Comparison of ENCODE assay signal across 26 cellular contexts in genomic region chrX:24283122-24283789, GRCh38. TPM values are rescaled to one million over a fixed set of nuclear protein-coding genes. Genes with fewer than 3 reads are reported as not detected.
DNase-seq lines count a peak whose midpoint lies in the region; ATAC-seq and TF ChIP-seq lines count a peak whose summit lies in the region.
"Had no signal": no experiment of that assay in that cellular context is flagged by ENCODE, and none has a peak within 500 bp of the region (broad histone marks: within the 10 kb centered on the region; RNA-seq: fewer than 3 reads in every experiment).

No MANE protein-coding gene starts in this region.

- DNase-seq in left ventricle myocardium superior, result no peak
- DNase-seq in heart right ventricle, result no peak
- peak; percentile 70 for DNase-seq in fibroblast of peridontal ligament (ENCODE audit: extremely low read depth)
- DNase-seq in head of caudate nucleus, result no peak
- DNase-seq in central memory CD4-positive, alpha-beta T cell, result no peak
- DNase-seq: activated CD4-positive, CD25-positive, alpha-beta regulatory T cell treated with anti-CD3 and anti-CD28 coated beads, Interleukin-2, amount 50 U/mL, for 72 hours; activated gamma-delta T cell treated with Interleukin-2 at 50 U/mL for 16 hours; effector CD8-positive, alpha-beta T cell; erythroblast; GDM1; Karpas-422; kidney; mammary epithelial cell; NCI-H510A treated with DMSO at 0.1 percent for 48 hours; NK-92 treated with Interleukin-12 subunit alpha and Interleukin-12 subunit beta, amount 100 ng/mL, for 24 hours; nucleus accumbens; retina; stimulated activated CD4-positive, alpha-beta T cell treated with anti-CD3 and anti-CD28 coated beads, Interleukin-4, amount 100 ng/mL, for 24 hours; stimulated activated naive B cell treated with anti-CD40 and anti-IgM and Interleukin-4, amounts not matched to agents 10 μg/mL and 1 μg/mL and 100 μg/mL, for 72 hours; T-helper 1 cell had no signal

- no peaks in the 10 kb centered on the region for H3K9me3 ChIP-seq in heart right ventricle

- intact Hi-C loops in left ventricle myocardium superior (cut with micrococcal nuclease) (no loop called here), heart right ventricle (cut with DNase I) (no loop called here), head of caudate nucleus (cut with DNase I) (no loop called here)

- no peak overlapping the region for H3K27ac ChIP-seq in heart right ventricle
- H3K27ac ChIP-seq in rectal smooth muscle tissue (ENCODE audit: low read depth, low read length), result peak overlapping the region; percentile 85

- no peak overlapping the region for H3K4me3 ChIP-seq in heart right ventricle
- H3K4me3 ChIP-seq in rectal smooth muscle tissue (ENCODE audit: low read length), result no peak overlapping the region

- WGBS in heart right ventricle, 2 donors, result 55 to 58% methylated on average over 2 of the region's 2 CpGs

- no peak for TF ChIP-seq CTCF in heart right ventricle (IDR thresholded peaks at IDR 0.05)

- H3K27me3 ChIP-seq in heart right ventricle (peaks cover 0 to 90% (median 0%) of the 10 kb centered on the region in 7 donors), rectal smooth muscle tissue (ENCODE audit: control insufficient read depth, insufficient read depth, low read length) (peaks cover 5% of the 10 kb centered on the region)

- H3K9ac ChIP-seq in rectal smooth muscle tissue (ENCODE audit: low read length), result no peak overlapping the region

- H3K4me1 ChIP-seq in heart right ventricle (no peaks in the 10 kb centered on the region), rectal smooth muscle tissue (ENCODE audit: control insufficient read depth, insufficient read depth, low read length) (peaks cover 2% of the 10 kb centered on the region)

- ATAC-seq in left ventricle myocardium superior, result peak; percentile 51
- ATAC-seq in heart right ventricle, result no peak
- ATAC-seq in GM21825 (IDR thresholded peaks at IDR 0.05; ENCODE audit: unreplicated experiment), result no peak
- ATAC-seq in GM21576 (IDR thresholded peaks at IDR 0.05; ENCODE audit: unreplicated experiment), result no peak
- ATAC-seq: Panc1 had no signal

- no peaks in the 10 kb centered on the region for H3K36me3 ChIP-seq in heart right ventricle
- H3K36me3 ChIP-seq in rectal smooth muscle tissue (ENCODE audit: control insufficient read depth, insufficient read depth, low read length), result no peaks in the 10 kb centered on the region

RNA-seq across cellular contexts. Expression of gene SUPT20HL2, which starts 30.6 kb away (rescaled TPM):
- not detected for total RNA-seq in left ventricle myocardium superior
- not detected for total RNA-seq in heart right ventricle
- not detected for polyA plus RNA-seq in heart right ventricle
- total RNA-seq: A172, kidney, mammary epithelial cell had no signal
- polyA plus RNA-seq: mammary epithelial cell, thymus had no signal
